ENCODE assay signal across 21 cellular contexts in genomic region chr10:65723525-65723924, GRCh38.
"Had no signal": no experiment of that assay in that cellular context is flagged by ENCODE, and none has a peak within 500 bp of the region (broad histone marks: within the 10 kb centered on the region; RNA-seq: fewer than 3 reads in every experiment).

No MANE protein-coding gene starts in this region.

- DNase-seq: activated CD4-positive, alpha-beta T cell treated with anti-CD3 and anti-CD28 coated beads for 4 hours; activated CD8-positive, alpha-beta memory T cell treated with anti-CD3 and anti-CD28 coated beads, Interleukin-2, amount 50 U/mL, for 48 hours; activated CD8-positive, alpha-beta T cell treated with anti-CD3 and anti-CD28 coated beads, Interleukin-2, amount 10 ng/mL, durations not matched to agents 7 days and 5 days; activated gamma-delta T cell treated with Interleukin-2 at 50 U/mL for 16 hours; activated T-cell treated with anti-CD3 and anti-CD28 coated beads, Interleukin-2, amount 50 U/mL, for 72 hours; amniotic stem cell; caudate nucleus; hypothalamus; kidney glomerular epithelial cell; left ventricle myocardium superior; naive thymus-derived CD8-positive, alpha-beta T cell; retina; stimulated activated CD4-positive, alpha-beta T cell treated with anti-CD3 and anti-CD28 coated beads, Interleukin-12 subunit alpha, Interleukin-12 subunit beta, amount 100 ng/mL, for 4 hours; stimulated activated CD4-positive, alpha-beta T cell treated with anti-CD3 and anti-CD28 coated beads, Interleukin-2, amount 100 ng/mL, for 24 hours; T1000; tibial artery had no signal

- H3K36me3 ChIP-seq: esophagus muscularis mucosa, tibial artery had no signal

- ATAC-seq: activated CD8-positive, alpha-beta T cell treated with anti-CD3 and anti-CD28 coated beads, Interleukin-2, amount 10 ng/mL, durations not matched to agents 7 days and 5 days; activated T-cell treated with anti-CD3 and anti-CD28 coated beads, Interleukin-2, amount 50 U/mL, for 72 hours; left ventricle myocardium superior; naive thymus-derived CD8-positive, alpha-beta T cell; stimulated activated effector memory CD8-positive, alpha-beta T cell treated with anti-CD3 and anti-CD28 coated beads, Interleukin-12 subunit alpha, Interleukin-12 subunit beta, amount 100 ng/mL, for 72 hours; WTC11 had no signal

- H3K4me1 ChIP-seq: esophagus muscularis mucosa, parathyroid adenoma, tibial artery had no signal

- H3K9me3 ChIP-seq: esophagus muscularis mucosa, tibial artery had no signal

- H3K4me3 ChIP-seq: coronary artery, esophagus muscularis mucosa, tibial artery had no signal

- H3K27ac ChIP-seq: coronary artery, esophagus muscularis mucosa, parathyroid adenoma, tibial artery had no signal

- H3K27me3 ChIP-seq: esophagus muscularis mucosa, tibial artery had no signal
